Comparison of ENCODE assay signal across 8 cellular contexts in genomic region chr5:74481357-74481756, GRCh38.
DNase-seq lines count a peak whose midpoint lies in the region; ATAC-seq and TF ChIP-seq lines count a peak whose summit lies in the region.
"Not testable (repeated sequence)": the region's sequence is repeated elsewhere in the genome, so short reads cannot be mapped to it uniquely, and the experiment has no call there.

No MANE protein-coding gene starts in this region.

- not testable (repeated sequence) for H3K9me3 Mint-ChIP-seq in activated naive CD4-positive, alpha-beta T cell treated with anti-CD3 and anti-CD28 coated beads for 36 hours

- not testable (repeated sequence) for H3K36me3 ChIP-seq in HEK293 (ENCODE audit: control insufficient read depth in 2 of 2, insufficient read depth in 1 of 2, low read length in 2 of 2)

- H3K36me3 Mint-ChIP-seq in activated naive CD4-positive, alpha-beta T cell treated with anti-CD3 and anti-CD28 coated beads for 36 hours (ENCODE audit: low read depth): not testable (repeated sequence)

- not testable (repeated sequence) for H3K27ac Mint-ChIP-seq in activated naive CD4-positive, alpha-beta T cell treated with anti-CD3 and anti-CD28 coated beads for 36 hours

- H3K4me3 Mint-ChIP-seq in activated naive CD4-positive, alpha-beta T cell treated with anti-CD3 and anti-CD28 coated beads for 36 hours: not testable (repeated sequence)

- DNase-seq in ELR (ENCODE audit: low read depth): peak; percentile 6
- DNase-seq in M059J (ENCODE audit: low read depth): peak; percentile 13
- DNase-seq in activated naive CD4-positive, alpha-beta T cell treated with anti-CD3 and anti-CD28 coated beads for 36 hours: peak; percentile 4
- peak; percentile 28 for DNase-seq in mesenteric fat pad (ENCODE audit: low spot score)

- not testable (repeated sequence) for H3K4me1 ChIP-seq in HEK293 (ENCODE audit: control insufficient read depth, insufficient read depth, low read length)

- H3K27me3 Mint-ChIP-seq in activated naive CD4-positive, alpha-beta T cell treated with anti-CD3 and anti-CD28 coated beads for 36 hours (ENCODE audit: low read depth): not testable (repeated sequence)

- not testable (repeated sequence) for H3K4me1 Mint-ChIP-seq in activated naive CD4-positive, alpha-beta T cell treated with anti-CD3 and anti-CD28 coated beads for 36 hours (ENCODE audit: low read depth)

- POLR2A ChIA-PET in HEK293 (lab: Yijun Ruan, JAX): not testable (repeated sequence)

- intact Hi-C loops in activated naive CD4-positive, alpha-beta T cell treated with anti-CD3 and anti-CD28 coated beads for 36 hours (cut with micrococcal nuclease): not testable (repeated sequence)

- TF ChIP-seq CTCF in HEK293 (tag by site-specific recombination; IDR thresholded peaks at IDR 0.05): not testable (repeated sequence)

- H3K27ac ChIP-seq in HEK293 (ENCODE audit: extremely low read depth, low read depth, low read length): not testable (repeated sequence)

- CTCF ChIA-PET in HEK293 (lab: Yijun Ruan, JAX): interaction anchor here (0.7 to 1.1 kb wide), 2 partner anchors 86 to 93 kb away, joined by 3 read pairs; no protein-coding TSS in a partner anchor
- CTCF ChIA-PET in activated naive CD4-positive, alpha-beta T cell treated with anti-CD3 and anti-CD28 coated beads for 36 hours (lab: Charles Lee): interaction anchor here (0.6 kb wide), 1 partner anchor 67 kb away, joined by 4 read pairs; no protein-coding TSS in a partner anchor

- peak; percentile 82 for ATAC-seq in GM18858 (IDR thresholded peaks at IDR 0.05; ENCODE audit: unreplicated experiment)
- ATAC-seq in GM19397 (IDR thresholded peaks at IDR 0.05; ENCODE audit: unreplicated experiment): peak; percentile 69
- ATAC-seq in HG03066 (IDR thresholded peaks at IDR 0.05; ENCODE audit: low read depth, unreplicated experiment): peak; percentile 79

- H3K9me3 ChIP-seq in HEK293 (ENCODE audit: control insufficient read depth, insufficient read depth, low read depth, low read length): not testable (repeated sequence)

- H3K4me3 ChIP-seq in HEK293 (ENCODE audit: low read depth, low read length): not testable (repeated sequence)

TF ChIP-seq in HEK293, 187 proteins besides CTCF, POLR2A, EP300 and RAD21:
- TF ChIP-seq PRDM10 (tag by site-specific recombination; IDR thresholded peaks at IDR 0.05): peak; percentile 29; the same call in 1 of the 2 replicates
TF ChIP-seq in HEK293: peak in this region for 1; not testable (repeated sequence) for 186.
